Comparison of ENCODE assay signal across 9 cellular contexts in the genomic region with DNA sequence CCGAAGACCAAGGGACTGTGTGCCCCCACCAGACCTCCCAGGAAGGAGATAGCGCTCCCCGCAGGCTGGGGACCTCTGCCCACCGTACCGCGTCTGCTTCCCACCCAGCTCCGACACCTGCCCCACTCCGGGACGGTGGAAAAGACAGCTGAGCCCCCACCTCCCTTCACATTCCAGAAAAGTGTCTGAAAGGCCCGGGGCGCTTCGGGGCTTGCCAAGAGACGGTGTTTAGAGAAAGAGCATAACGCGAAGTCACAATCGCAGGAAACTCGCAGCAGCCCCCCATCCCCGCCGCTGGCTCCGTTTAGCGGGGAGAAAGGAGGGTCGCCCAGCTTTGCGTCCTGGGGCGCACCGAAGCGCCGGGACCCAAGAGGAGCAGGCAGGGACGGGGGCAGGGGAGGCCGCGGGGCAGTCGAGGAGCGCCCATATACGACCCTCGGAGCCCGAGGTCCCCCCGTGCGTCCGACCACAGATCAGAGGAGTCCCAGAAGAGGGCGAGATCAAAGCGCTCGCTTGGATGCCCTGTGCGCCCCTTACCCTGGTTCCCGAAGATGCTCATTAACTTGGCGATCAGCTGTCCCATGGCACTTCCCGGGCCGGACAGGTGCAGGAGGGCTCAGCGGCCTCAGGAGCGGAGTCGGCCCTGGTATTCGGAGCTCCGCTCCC. TPM values are rescaled to one million over a fixed set of nuclear protein-coding genes. Genes with fewer than 3 reads are reported as not detected.
DNase-seq lines count a peak whose midpoint lies in the region; ATAC-seq and TF ChIP-seq lines count a peak whose summit lies in the region.
"Had no signal": no experiment of that assay in that cellular context is flagged by ENCODE, and none has a peak within 500 bp of the region (broad histone marks: within the 10 kb centered on the region; RNA-seq: fewer than 3 reads in every experiment).

No MANE protein-coding gene starts in this region.

- H3K4me1 ChIP-seq in mammary epithelial cell (ENCODE audit: insufficient read depth, low read length) (peaks cover 10% of the 10 kb centered on the region), subcutaneous abdominal adipose tissue (ENCODE audit: control insufficient read depth in 5 of 5, insufficient read depth in 5 of 5, low read length in 5 of 5) (peaks cover 0 to 46% (median 25%) of the 10 kb centered on the region in 5 donors)

- TF ChIP-seq CTCF in mammary epithelial cell (conservative IDR thresholded peaks at IDR 0.05 in 1 of 2, IDR thresholded peaks at IDR 0.05 in 1 of 2; ENCODE audit: extremely low read depth in 1 of 2, insufficient read depth in 1 of 2, low read depth in 1 of 2, low read length in 2 of 2): no peak
- no peak for TF ChIP-seq CTCF in lower leg skin (IDR thresholded peaks at IDR 0.05)

- no peaks in the 10 kb centered on the region for H3K9me3 ChIP-seq in mammary epithelial cell (replicated peaks; ENCODE audit: insufficient read depth, low read length)
- H3K9me3 ChIP-seq in subcutaneous abdominal adipose tissue (ENCODE audit: control insufficient read depth in 5 of 5, low read length in 5 of 5): no peaks in the 10 kb centered on the region

- dilution Hi-C loops in mammary epithelial cell (cut with HindIII; ENCODE audit: low sequenced_read_pairs): no loop called here

- no peak overlapping the region for H3K27ac ChIP-seq in mammary epithelial cell (ENCODE audit: insufficient read depth, low read depth, low read length)
- no peak overlapping the region for H3K27ac ChIP-seq in subcutaneous abdominal adipose tissue (ENCODE audit: low read depth, low read length)
- H3K27ac ChIP-seq: epithelial cell of prostate had no signal

- H3K27me3 ChIP-seq in mammary epithelial cell (ENCODE audit: insufficient read depth, low read length) (no peaks in the 10 kb centered on the region), subcutaneous abdominal adipose tissue (ENCODE audit: control insufficient read depth in 5 of 5, insufficient read depth in 4 of 5, low read length in 5 of 5) (peaks cover 0 to 2% (median 0%) of the 10 kb centered on the region in 5 donors)

- no peaks in the 10 kb centered on the region for H4K20me1 ChIP-seq in mammary epithelial cell (ENCODE audit: insufficient read depth, low read length)

- no peak overlapping the region for H3K4me3 ChIP-seq in mammary epithelial cell (replicated peaks in 1 of 3; ENCODE audit: insufficient read depth in 1 of 3, low read depth in 2 of 3, low read length in 3 of 3)
- peak overlapping the region; percentile 9 for H3K4me3 ChIP-seq in lower leg skin (ENCODE audit: low read depth, poor library complexity, severe bottlenecking)
- H3K4me3 ChIP-seq in subcutaneous abdominal adipose tissue (ENCODE audit: low read depth in 1 of 5, low read length in 5 of 5): peak overlapping the region; percentile 70 to 87 (median 76)

- intact Hi-C loops in mammary epithelial cell (cut with micrococcal nuclease): no loop called here
- intact Hi-C loops in lower leg skin (cut with DNase I; ENCODE audit: low total_unique reads): no loop called here

- peak overlapping the region; percentile 48 for H3K4me2 ChIP-seq in mammary epithelial cell (ENCODE audit: insufficient read depth, low read depth, low read length)

- H3K79me2 ChIP-seq in mammary epithelial cell (ENCODE audit: insufficient read depth, low read length): no peaks in the 10 kb centered on the region

- no TSS peak for BruUV-seq in mammary epithelial cell (replicated peaks; lab: Mats Ljungman, UMichigan)

- peak overlapping the region; percentile 87 for H2AFZ ChIP-seq in mammary epithelial cell (ENCODE audit: low read depth, low read length)

- in situ Hi-C loops in mammary epithelial cell (cut with MboI; ENCODE audit: low sequenced_read_pairs in 2 of 2): loop anchor here in 1 of 2 donors (25.0 kb wide), 1 partner anchor 178 kb away; no protein-coding TSS in a partner anchor

- CTCF ChIA-PET in mammary epithelial cell (lab: Charles Lee; ENCODE audit: low non-redundant PET): interaction anchor here (0.5 to 1.4 kb wide), 7 partner anchors 9 to 182 kb away, joined by 3 to 11 read pairs (median 6); no protein-coding TSS in a partner anchor

- TF ChIP-seq POLR2A in lower leg skin (IDR thresholded peaks at IDR 0.05): no peak

- WGBS in mammary epithelial cell (ENCODE audit: low coverage, missing lambda C conversion rate): 16% methylated on average over 23 of the region's 51 CpGs
- WGBS in lower leg skin, 2 donors: 17 to 35% methylated on average over 37 to 49 of the region's 51 CpGs

- no peaks in the 10 kb centered on the region for H3K36me3 ChIP-seq in mammary epithelial cell (ENCODE audit: insufficient read depth, low read length)
- H3K36me3 ChIP-seq in subcutaneous abdominal adipose tissue (ENCODE audit: control insufficient read depth in 5 of 5, insufficient read depth in 5 of 5, low read length in 5 of 5): no peaks in the 10 kb centered on the region

- DNase-seq in mammary epithelial cell (no peak), lower leg skin (ENCODE audit: low spot score in 2 of 2) (no peak), NCI-H1694 (lab: John Stamatoyannopoulos, UW) (no peak), inferior parietal cortex (ENCODE audit: extremely low spot score) (no peak)

- ATAC-seq in HG02981 (IDR thresholded peaks at IDR 0.05; ENCODE audit: unreplicated experiment): peak; percentile 20
- no peak for ATAC-seq in GM21526 (IDR thresholded peaks at IDR 0.05; ENCODE audit: low FRiP score, unreplicated experiment)

- H3K9ac ChIP-seq in mammary epithelial cell (ENCODE audit: insufficient read depth, low read length): no peak overlapping the region
- H3K9ac ChIP-seq in subcutaneous abdominal adipose tissue (ENCODE audit: low read length in 5 of 5): peak overlapping the region in 4 of 5 donors; percentile 4 to 78 (median 58)

RNA-seq across cellular contexts. Expression of gene ARL5C, which starts 0.7 kb away (rescaled TPM):
- total RNA-seq in mammary epithelial cell (not detected), lower leg skin (not detected)
- polyA plus RNA-seq in mammary epithelial cell: not detected
- not detected for polyA minus RNA-seq in mammary epithelial cell
- total RNA-seq: subcutaneous adipose tissue had no signal

RNA-seq across cellular contexts. Expression of gene PLXDC1, which starts 13.9 kb away (rescaled TPM):
- under 1 TPM in 1 of 2 donors, not detected in 1; 0.33 TPM for total RNA-seq in mammary epithelial cell
- 0.09 TPM for polyA plus RNA-seq in mammary epithelial cell
- polyA minus RNA-seq in mammary epithelial cell: not detected
- 1 to 10 TPM; 2.7 to 8.1 (median 5.2) TPM for total RNA-seq in lower leg skin

RNA-seq across cellular contexts. Expression of gene CACNB1, which starts 32.2 kb away (rescaled TPM):
- total RNA-seq in mammary epithelial cell (10 to 100 TPM in 1 of 2 donors, 1 to 10 TPM in 1; 8.2 to 21.6 TPM), lower leg skin (10 to 100 TPM in 2 of 4 donors, 1 to 10 TPM in 2; 5.7 to 13.1 (median 11.2) TPM)
- polyA plus RNA-seq in mammary epithelial cell: 6.9 TPM
- 6.7 TPM for polyA minus RNA-seq in mammary epithelial cell

RNA-seq across cellular contexts. Expression of gene RPL19, which starts 34.8 kb away (rescaled TPM):
- total RNA-seq in mammary epithelial cell: 1,000 to 10,000 TPM; 1,153 to 1,694 TPM
- 2,221 TPM for polyA plus RNA-seq in mammary epithelial cell
- polyA minus RNA-seq in mammary epithelial cell: 738 TPM
- total RNA-seq in lower leg skin: 1,000 to 10,000 TPM; 3,050 to 5,448 (median 3,578) TPM

Comparison
In these comparisons a context has a peak if more than half of its experiments do, and no peak if none do; other contexts are left out.
1. H3K4me3 ChIP-seq: peak in lower leg skin (single experiment) and subcutaneous abdominal adipose tissue (5 of 5); none in mammary epithelial cell (0 of 3).